Comparison of ENCODE assay signal across 18 cellular contexts in the genomic region with DNA sequence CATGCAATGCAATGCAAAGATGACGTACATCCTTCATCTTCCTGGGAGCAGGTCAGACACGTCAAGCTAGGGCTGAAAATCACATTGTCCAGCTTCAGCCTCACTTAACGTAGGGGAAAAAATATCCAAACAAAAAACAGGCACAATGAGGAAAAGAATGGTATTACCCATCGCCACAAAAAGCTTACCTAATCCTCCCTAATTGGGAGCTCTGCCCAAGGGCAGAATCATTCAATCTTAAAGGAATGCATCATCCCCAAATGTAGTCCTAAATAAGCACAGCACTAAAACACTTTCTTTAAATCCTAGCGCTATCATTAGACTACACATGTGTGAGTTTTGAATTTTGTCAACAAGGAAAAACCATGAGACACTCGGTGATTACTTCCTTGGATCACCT.
"Had no signal": no experiment of that assay in that cellular context is flagged by ENCODE, and none has a peak within 500 bp of the region (broad histone marks: within the 10 kb centered on the region; RNA-seq: fewer than 3 reads in every experiment).

No MANE protein-coding gene starts in this region.

- H3K4me1 ChIP-seq: lower lobe of right lung, transverse colon had no signal

- H3K9me3 Mint-ChIP-seq: memory B cell had no signal

- H3K4me1 Mint-ChIP-seq: immature natural killer cell, memory B cell had no signal

- DNase-seq: effector memory CD4-positive, alpha-beta T cell; immature natural killer cell; left cardiac atrium; left ventricle myocardium inferior; lower lobe of right lung; midbrain; psoas muscle; stimulated activated CD4-positive, alpha-beta T cell treated with anti-CD3 and anti-CD28 coated beads, Interleukin-12 subunit alpha, Interleukin-12 subunit beta, amount 100 ng/mL, for 4 hours; stimulated activated naive CD4-positive, alpha-beta T cell; stomach; transverse colon had no signal

- H3K27me3 Mint-ChIP-seq: natural killer cell treated with Interleukin-12 subunit alpha and Interleukin-12 subunit beta and Interleukin-15 and Interleukin-18, amount 100 ng/mL, for 72 hours had no signal

- ATAC-seq: left cardiac atrium; lower lobe of right lung; natural killer cell treated with Interleukin-12 subunit alpha and Interleukin-12 subunit beta and Interleukin-15 and Interleukin-18, amount 100 ng/mL, for 72 hours; psoas muscle; sciatic nerve had no signal

- H3K4me3 Mint-ChIP-seq: immature natural killer cell; memory B cell; natural killer cell treated with Interleukin-12 subunit alpha and Interleukin-12 subunit beta and Interleukin-15 and Interleukin-18, amount 100 ng/mL, for 72 hours had no signal

- H3K27ac Mint-ChIP-seq: immature natural killer cell; memory B cell; natural killer cell treated with Interleukin-12 subunit alpha and Interleukin-12 subunit beta and Interleukin-15 and Interleukin-18, amount 100 ng/mL, for 72 hours had no signal

- H3K36me3 Mint-ChIP-seq: immature natural killer cell; memory B cell; natural killer cell treated with Interleukin-12 subunit alpha and Interleukin-12 subunit beta and Interleukin-15 and Interleukin-18, amount 100 ng/mL, for 72 hours had no signal

- H3K27me3 ChIP-seq: esophagus muscularis mucosa, neutrophil, stomach, transverse colon had no signal

- H3K9me3 ChIP-seq: esophagus muscularis mucosa, left ventricle myocardium inferior, lower lobe of right lung, neutrophil, psoas muscle, stomach, thoracic aorta, transverse colon had no signal

- H3K36me3 ChIP-seq: neutrophil, transverse colon had no signal

- H3K4me3 ChIP-seq: esophagus muscularis mucosa, left ventricle myocardium inferior, lower lobe of right lung, psoas muscle, skin epidermis, stomach, thoracic aorta, transverse colon had no signal
